In the genomic region with DNA sequence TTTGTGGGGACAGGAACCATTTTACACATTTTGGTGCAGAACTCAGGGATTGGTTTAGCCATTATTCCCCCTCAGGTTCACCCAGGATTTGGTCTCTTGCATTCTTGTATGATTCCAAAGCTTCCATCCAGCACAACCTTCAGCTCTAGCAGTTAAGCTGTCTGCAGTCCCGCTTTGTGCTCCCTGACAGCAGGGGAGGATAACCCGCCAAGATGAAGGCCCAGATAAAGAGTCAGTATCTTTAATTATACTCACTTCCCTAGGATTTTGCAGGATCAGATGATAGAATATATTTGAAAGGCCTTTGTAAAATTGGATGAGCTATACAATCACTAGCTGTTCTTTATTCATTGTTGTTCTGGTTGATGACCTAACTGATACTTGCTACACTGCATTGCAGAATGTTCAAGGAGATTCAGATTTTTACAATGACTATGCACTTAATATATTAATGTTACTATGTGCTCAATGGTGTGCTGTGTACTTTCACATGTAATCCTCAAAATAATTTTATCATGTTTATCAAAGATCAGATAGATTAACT, we compare ENCODE assay signal across 14 cellular contexts. TPM values are rescaled to one million over a fixed set of nuclear protein-coding genes. Genes with fewer than 3 reads are reported as not detected.
DNase-seq lines count a peak whose midpoint lies in the region; ATAC-seq and TF ChIP-seq lines count a peak whose summit lies in the region.
"Had no signal": no experiment of that assay in that cellular context is flagged by ENCODE, and none has a peak within 500 bp of the region (broad histone marks: within the 10 kb centered on the region; RNA-seq: fewer than 3 reads in every experiment).

No MANE protein-coding gene starts in this region.

- peak overlapping the region; percentile 86 for H3K27ac ChIP-seq in OCI-LY3 (ENCODE audit: low read length)
- H3K27ac ChIP-seq: parathyroid adenoma had no signal

- TF ChIP-seq CTCF in OCI-LY3 (IDR thresholded peaks at IDR 0.05; ENCODE audit: low read depth, low read length) (no peak), nephron (IDR thresholded peaks at IDR 0.05; ENCODE audit: unreplicated experiment in 3 of 3) (no peak)

- DNase-seq in ELF-1 (ENCODE audit: low read depth, low spot score) (peak; percentile 34), dermis blood vessel endothelial cell (peak; percentile 18), MV-4-11 (lab: John Stamatoyannopoulos, UW) (no peak), NCI-H2227 treated with DMSO at 0.1 percent for 48 hours (lab: John Stamatoyannopoulos, UW) (no peak)
- DNase-seq: activated T-cell treated with anti-CD3 and anti-CD28 coated beads for 4 hours; mesenchymal stem cell; NCI-H510A; SK-N-SH; stimulated activated naive B cell treated with anti-CD40 and anti-IgM and Interleukin-4, amounts not matched to agents 10 μg/mL and 1 μg/mL and 100 μg/mL, for 72 hours had no signal

- H3K27ac Mint-ChIP-seq in nephron: peak overlapping the region; percentile 30 to 71 (median 53)
- H3K27ac Mint-ChIP-seq: stimulated activated naive B cell treated with anti-CD40 and anti-IgM and Interleukin-4, amounts not matched to agents 10 μg/mL and 1 μg/mL and 100 μg/mL, for 72 hours had no signal

- no peak overlapping the region for H2AFZ ChIP-seq in OCI-LY3 (ENCODE audit: low read depth, low read length)
- H2AFZ ChIP-seq: parathyroid adenoma had no signal

- H3K27me3 ChIP-seq in OCI-LY3 (ENCODE audit: low read depth, low read length): no peaks in the 10 kb centered on the region

- peak overlapping the region; percentile 61 for H3K4me2 ChIP-seq in OCI-LY3 (ENCODE audit: low read length)
- H3K4me2 ChIP-seq: SK-N-SH had no signal

- H3K9me3 ChIP-seq in OCI-LY3 (ENCODE audit: insufficient read depth, low read length): no peaks in the 10 kb centered on the region
- H3K9me3 ChIP-seq: SK-N-SH had no signal

- peaks cover 23% of the 10 kb centered on the region for H3K36me3 Mint-ChIP-seq in nephron (ENCODE audit: low read depth)

- no peaks in the 10 kb centered on the region for H4K20me1 ChIP-seq in OCI-LY3 (ENCODE audit: insufficient read depth, low read length)

- peaks cover 5% of the 10 kb centered on the region; the same call in 1 of the 2 replicates for H3K79me2 ChIP-seq in OCI-LY3 (ENCODE audit: low read length)
- H3K79me2 ChIP-seq: parathyroid adenoma had no signal

- no peak overlapping the region for H3K4me3 Mint-ChIP-seq in nephron
- H3K4me3 Mint-ChIP-seq: stimulated activated naive B cell treated with anti-CD40 and anti-IgM and Interleukin-4, amounts not matched to agents 10 μg/mL and 1 μg/mL and 100 μg/mL, for 72 hours had no signal

- H3K4me1 ChIP-seq in OCI-LY3 (ENCODE audit: low read length): peaks cover 42% of the 10 kb centered on the region
- H3K4me1 ChIP-seq: parathyroid adenoma had no signal

- peaks cover under 1% of the 10 kb centered on the region for H3K9me3 Mint-ChIP-seq in nephron
- H3K9me3 Mint-ChIP-seq: stimulated activated naive B cell treated with anti-CD40 and anti-IgM and Interleukin-4, amounts not matched to agents 10 μg/mL and 1 μg/mL and 100 μg/mL, for 72 hours had no signal

- peaks cover 16% of the 10 kb centered on the region for H3K4me1 Mint-ChIP-seq in nephron

- H3K27me3 Mint-ChIP-seq in nephron (ENCODE audit: low read depth): no peaks in the 10 kb centered on the region
- H3K27me3 Mint-ChIP-seq: stimulated activated naive B cell treated with anti-CD40 and anti-IgM and Interleukin-4, amounts not matched to agents 10 μg/mL and 1 μg/mL and 100 μg/mL, for 72 hours had no signal

- H3K4me3 ChIP-seq in OCI-LY3 (ENCODE audit: low read length): peak overlapping the region; percentile 32

- no peak for ATAC-seq in GM19023 (IDR thresholded peaks at IDR 0.05; ENCODE audit: unreplicated experiment)
- ATAC-seq in GM18520 (IDR thresholded peaks at IDR 0.05; ENCODE audit: unreplicated experiment): no peak
- ATAC-seq: stimulated activated naive B cell treated with anti-CD40 and anti-IgM and Interleukin-4, amounts not matched to agents 10 μg/mL and 1 μg/mL and 100 μg/mL, for 72 hours had no signal

- H3K36me3 ChIP-seq in OCI-LY3 (replicated peaks; ENCODE audit: low read depth, low read length): peaks cover 14% of the 10 kb centered on the region

- peak overlapping the region; percentile 24; the same call in 1 of the 2 replicates for H3K9ac ChIP-seq in OCI-LY3 (ENCODE audit: low read length)
- H3K9ac ChIP-seq: parathyroid adenoma, SK-N-SH had no signal

RNA-seq across cellular contexts. Expression of gene SLC16A1, which starts 49.8 kb away (rescaled TPM):
- total RNA-seq in dermis blood vessel endothelial cell: 94.8 and 99.7 TPM in 2 replicates

Comparison
In these comparisons a context has a peak if more than half of its experiments do, and no peak if none do; other contexts are left out.
1. DNase-seq: peak in ELF-1 (single experiment) and dermis blood vessel endothelial cell (single experiment); none in MV-4-11 (single experiment) and NCI-H2227 treated with DMSO at 0.1 percent for 48 hours (single experiment).